19 cellular contexts compared by ENCODE assay signal in genomic region chr9:16496908-16497307, GRCh38.
DNase-seq lines count a peak whose midpoint lies in the region; ATAC-seq and TF ChIP-seq lines count a peak whose summit lies in the region.
"Had no signal": no experiment of that assay in that cellular context is flagged by ENCODE, and none has a peak within 500 bp of the region (broad histone marks: within the 10 kb centered on the region; RNA-seq: fewer than 3 reads in every experiment).

No MANE protein-coding gene starts in this region.

- TF ChIP-seq EP300 in SK-N-SH (IDR thresholded peaks at IDR 0.05; ENCODE audit: borderline replicate concordance in 1 of 2, low read depth in 1 of 2, low read length in 1 of 2), result no peak

- peak; percentile 11; the same call in 1 of the 2 replicates for TF ChIP-seq CTCF in SK-N-SH (IDR thresholded peaks at IDR 0.05)
- no peak for TF ChIP-seq CTCF in WTC11 (IDR thresholded peaks at IDR 0.05)
- TF ChIP-seq CTCF in endothelial cell (IDR thresholded peaks at IDR 0.05; ENCODE audit: unreplicated experiment), result peak; percentile 15
- no peak for TF ChIP-seq CTCF in CD4-positive, alpha-beta T cell (IDR thresholded peaks at IDR 0.05)

- H3K36me3 ChIP-seq in SK-N-SH (replicated peaks in 1 of 2; ENCODE audit: control insufficient read depth in 1 of 2, insufficient read depth in 2 of 2, low read length in 1 of 2), result peaks cover 0 to 6% of the 10 kb centered on the region in 2 experiments

- no peak overlapping the region for H2AFZ ChIP-seq in SK-N-SH (ENCODE audit: low read depth)

- no peak overlapping the region for H3K4me3 ChIP-seq in SK-N-SH (ENCODE audit: low read depth in 2 of 2, low read length in 1 of 2)
- H3K4me3 ChIP-seq: BLaER1 treated with 17β-estradiol and CSF1 and Interleukin-3, amounts not matched to agents 10 nM and 100 nM had no signal

- no peaks in the 10 kb centered on the region for H3K27me3 ChIP-seq in SK-N-SH (ENCODE audit: insufficient read depth)
- H3K27me3 ChIP-seq in CD4-positive, alpha-beta T cell (ENCODE audit: control insufficient read depth, insufficient read depth, low read length), result no peaks in the 10 kb centered on the region
- H3K27me3 ChIP-seq: BLaER1 treated with 17β-estradiol and CSF1 and Interleukin-3, amounts not matched to agents 10 nM and 100 nM had no signal

- no peaks in the 10 kb centered on the region for H3K9me2 ChIP-seq in SK-N-SH

- H3K9ac ChIP-seq in SK-N-SH, result no peak overlapping the region
- H3K9ac ChIP-seq: BLaER1 treated with 17β-estradiol and CSF1 and Interleukin-3, amounts not matched to agents 10 nM and 100 nM had no signal

- no peaks in the 10 kb centered on the region for H4K20me1 ChIP-seq in SK-N-SH (ENCODE audit: insufficient read depth)
- H4K20me1 ChIP-seq: BLaER1 treated with 17β-estradiol and CSF1 and Interleukin-3, amounts not matched to agents 10 nM and 100 nM had no signal

- H3K27ac Mint-ChIP-seq in WTC11, result no peak overlapping the region
- no peak overlapping the region for H3K27ac Mint-ChIP-seq in endothelial cell (ENCODE audit: unreplicated experiment)
- H3K27ac Mint-ChIP-seq in CD4-positive, alpha-beta T cell, result no peak overlapping the region
- H3K27ac Mint-ChIP-seq: CD8-positive, alpha-beta memory T cell had no signal

- no peaks in the 10 kb centered on the region for H3K9me3 Mint-ChIP-seq in WTC11
- no peaks in the 10 kb centered on the region for H3K9me3 Mint-ChIP-seq in endothelial cell (ENCODE audit: unreplicated experiment)
- no peaks in the 10 kb centered on the region for H3K9me3 Mint-ChIP-seq in CD4-positive, alpha-beta T cell

- POLR2A ChIA-PET in SK-N-SH (lab: Yijun Ruan, JAX), result no interaction called here
- POLR2A ChIA-PET in WTC11 (lab: Charles Lee), result no interaction called here
- POLR2A ChIA-PET in CD4-positive, alpha-beta T cell (lab: Charles Lee), result no interaction called here

- no peak for TF ChIP-seq RAD21 in SK-N-SH (IDR thresholded peaks at IDR 0.05; ENCODE audit: low read length)

- CTCF ChIA-PET in SK-N-SH (lab: Yijun Ruan, JAX), result no interaction called here
- CTCF ChIA-PET in WTC11 (lab: Charles Lee), result interaction anchor here (0.5 to 1.0 kb wide), 4 partner anchors 9 to 62 kb away, joined by 3 to 4 read pairs (median 3); no protein-coding TSS in a partner anchor
- CTCF ChIA-PET in CD4-positive, alpha-beta T cell (lab: Charles Lee), result no interaction called here

- no peak overlapping the region for H3K4me2 ChIP-seq in SK-N-SH
- H3K4me2 ChIP-seq: BLaER1 treated with 17β-estradiol and CSF1 and Interleukin-3, amounts not matched to agents 10 nM and 100 nM had no signal

- no peaks in the 10 kb centered on the region; the same call in 1 of the 2 replicates for H3K36me3 Mint-ChIP-seq in WTC11
- no peaks in the 10 kb centered on the region for H3K36me3 Mint-ChIP-seq in endothelial cell (ENCODE audit: low read depth, unreplicated experiment)
- no peaks in the 10 kb centered on the region for H3K36me3 Mint-ChIP-seq in CD4-positive, alpha-beta T cell (ENCODE audit: low read depth)
- H3K36me3 Mint-ChIP-seq: CD8-positive, alpha-beta memory T cell had no signal

- peaks cover 19% of the 10 kb centered on the region for H3F3A ChIP-seq in SK-N-SH (replicated peaks; ENCODE audit: insufficient read depth)

- ATAC-seq in SK-N-SH treated with all-trans-retinoic acid at 6 μM for 48 hours (no peak), WTC11 (peak; percentile 72), GM19351 (IDR thresholded peaks at IDR 0.05; ENCODE audit: unreplicated experiment) (no peak), GM18861 (IDR thresholded peaks at IDR 0.05; ENCODE audit: unreplicated experiment) (no peak)
- no peak for ATAC-seq in CD4-positive, alpha-beta T cell (ENCODE audit: poor library complexity)
- ATAC-seq: Panc1 had no signal

- no peaks in the 10 kb centered on the region for H3K9me3 ChIP-seq in SK-N-SH
- H3K9me3 ChIP-seq in CD4-positive, alpha-beta T cell (ENCODE audit: control insufficient read depth, low read length), result no peaks in the 10 kb centered on the region
- H3K9me3 ChIP-seq: BLaER1 treated with 17β-estradiol and CSF1 and Interleukin-3, amounts not matched to agents 10 nM and 100 nM had no signal

- H3K4me1 ChIP-seq in SK-N-SH (ENCODE audit: control insufficient read depth in 1 of 2, insufficient read depth in 2 of 2, low read depth in 1 of 2, low read length in 1 of 2), result peaks cover 0 to 21% of the 10 kb centered on the region in 2 experiments; a peak in 2 of 4 replicates
- H3K4me1 ChIP-seq: BLaER1 treated with 17β-estradiol and CSF1 and Interleukin-3, amounts not matched to agents 10 nM and 100 nM had no signal

- WGBS in SK-N-SH (ENCODE audit: low lambda C conversion rate), result 87% methylated on average over 2 of the region's 2 CpGs

- no peak overlapping the region for H3K4me3 Mint-ChIP-seq in WTC11
- no peak overlapping the region for H3K4me3 Mint-ChIP-seq in endothelial cell (ENCODE audit: unreplicated experiment)
- H3K4me3 Mint-ChIP-seq in CD4-positive, alpha-beta T cell, result no peak overlapping the region
- H3K4me3 Mint-ChIP-seq: CD8-positive, alpha-beta memory T cell had no signal

- H3K79me2 ChIP-seq in SK-N-SH (ENCODE audit: insufficient read depth), result peaks cover 5% of the 10 kb centered on the region

- DNase-seq in SK-N-SH (no peak), WTC11 (ENCODE audit: low spot score) (no peak), endothelial cell (ENCODE audit: low spot score) (no peak), KG1 (lab: John Stamatoyannopoulos, UW) (no peak)
- DNase-seq in CD4-positive, alpha-beta T cell, result no peak
- DNase-seq: CD8-positive, alpha-beta memory T cell; HCEC 1CT; NCI-H1092 treated with DMSO at 0.1 percent for 48 hours; NCI-H146; NCI-H2029 treated with DMSO at 0.1 percent for 48 hours; NCI-H2171 treated with DMSO at 0.1 percent for 48 hours; NCI-H446; NCI-H69 had no signal

- no peak overlapping the region for H3K27ac ChIP-seq in SK-N-SH (ENCODE audit: low read depth in 2 of 2, low read length in 1 of 2)
- H3K27ac ChIP-seq in CD4-positive, alpha-beta T cell (ENCODE audit: low read depth, low read length), result no peak overlapping the region
- H3K27ac ChIP-seq: 22Rv1; BLaER1 treated with 17β-estradiol and CSF1 and Interleukin-3, amounts not matched to agents 10 nM and 100 nM had no signal

- intact Hi-C loops in CD4-positive, alpha-beta T cell (cut with DNase I, micrococcal nuclease), result no loop called here

- H3K27me3 Mint-ChIP-seq in WTC11 (ENCODE audit: low read depth) (no peaks in the 10 kb centered on the region), endothelial cell (ENCODE audit: unreplicated experiment) (peaks cover 2% of the 10 kb centered on the region)
- H3K27me3 Mint-ChIP-seq in CD4-positive, alpha-beta T cell, result no peaks in the 10 kb centered on the region

- peaks cover 20% of the 10 kb centered on the region for H3K4me1 Mint-ChIP-seq in WTC11
- H3K4me1 Mint-ChIP-seq in endothelial cell (ENCODE audit: unreplicated experiment), result no peaks in the 10 kb centered on the region
- no peaks in the 10 kb centered on the region for H3K4me1 Mint-ChIP-seq in CD4-positive, alpha-beta T cell (ENCODE audit: low read depth)
- H3K4me1 Mint-ChIP-seq: CD8-positive, alpha-beta memory T cell had no signal

TF ChIP-seq in SK-N-SH, 30 proteins besides CTCF, POLR2A, EP300 and RAD21:
- TF ChIP-seq TAF1 (IDR thresholded peaks at IDR 0.05; ENCODE audit: borderline replicate concordance, low read depth, low read length), result no peak
- TF ChIP-seq MAX (IDR thresholded peaks at IDR 0.05; ENCODE audit: low read depth), result no peak
- no peak for TF ChIP-seq SIN3A (IDR thresholded peaks at IDR 0.05; ENCODE audit: borderline replicate concordance, low read depth, low read length)
- no peak for TF ChIP-seq YY1 (IDR thresholded peaks at IDR 0.05; ENCODE audit: low read depth)

TF ChIP-seq in SK-N-SH treated with all-trans-retinoic acid at 6 μM for 48 hours, 23 proteins besides CTCF, POLR2A, EP300 and RAD21 (continues in another document):
- TF ChIP-seq BACH2 (CRISPR knock-in tag; IDR thresholded peaks at IDR 0.05; ENCODE audit: borderline replicate concordance) (no peak), TOX (CRISPR knock-in tag; IDR thresholded peaks at IDR 0.05; ENCODE audit: borderline replicate concordance) (no peak), PPARA (CRISPR knock-in tag; IDR thresholded peaks at IDR 0.05; ENCODE audit: borderline replicate concordance) (no peak), RARB (CRISPR knock-in tag; IDR thresholded peaks at IDR 0.05) (no peak), ZNF565 (CRISPR knock-in tag; conservative IDR thresholded peaks at IDR 0.05; ENCODE audit: low read depth) (no peak), ZC3H10 (CRISPR knock-in tag; IDR thresholded peaks at IDR 0.05) (no peak), TCF4 (CRISPR knock-in tag; IDR thresholded peaks at IDR 0.05; ENCODE audit: borderline replicate concordance) (no peak), ZNF70 (CRISPR knock-in tag; IDR thresholded peaks at IDR 0.05) (no peak)

TF ChIP-seq in WTC11, 78 proteins besides CTCF, POLR2A, EP300 and RAD21:
- TF ChIP-seq ZNF138 (CRISPR knock-in tag; conservative IDR thresholded peaks at IDR 0.05) (no peak), FOXP4 (CRISPR knock-in tag; IDR thresholded peaks at IDR 0.05) (no peak), TEAD1 (CRISPR knock-in tag; IDR thresholded peaks at IDR 0.05) (no peak), MLX (CRISPR knock-in tag; IDR thresholded peaks at IDR 0.05) (no peak), FOXJ3 (CRISPR knock-in tag; IDR thresholded peaks at IDR 0.05; ENCODE audit: borderline replicate concordance) (no peak)

Comparison
In these comparisons a context has a peak if more than half of its experiments do, and no peak if none do; other contexts are left out.
1. CTCF ChIP-seq: peak in SK-N-SH (single experiment) and endothelial cell (single experiment); none in WTC11 (single experiment) and CD4-positive, alpha-beta T cell (single experiment).
2. Of the 6 proteins assayed by ChIP-seq in both WTC11 and SK-N-SH: peak only in WTC11: none; only in SK-N-SH: CTCF; in both: none; in neither: 5.